ENCODE assay signal across 31 cellular contexts in the genomic region with DNA sequence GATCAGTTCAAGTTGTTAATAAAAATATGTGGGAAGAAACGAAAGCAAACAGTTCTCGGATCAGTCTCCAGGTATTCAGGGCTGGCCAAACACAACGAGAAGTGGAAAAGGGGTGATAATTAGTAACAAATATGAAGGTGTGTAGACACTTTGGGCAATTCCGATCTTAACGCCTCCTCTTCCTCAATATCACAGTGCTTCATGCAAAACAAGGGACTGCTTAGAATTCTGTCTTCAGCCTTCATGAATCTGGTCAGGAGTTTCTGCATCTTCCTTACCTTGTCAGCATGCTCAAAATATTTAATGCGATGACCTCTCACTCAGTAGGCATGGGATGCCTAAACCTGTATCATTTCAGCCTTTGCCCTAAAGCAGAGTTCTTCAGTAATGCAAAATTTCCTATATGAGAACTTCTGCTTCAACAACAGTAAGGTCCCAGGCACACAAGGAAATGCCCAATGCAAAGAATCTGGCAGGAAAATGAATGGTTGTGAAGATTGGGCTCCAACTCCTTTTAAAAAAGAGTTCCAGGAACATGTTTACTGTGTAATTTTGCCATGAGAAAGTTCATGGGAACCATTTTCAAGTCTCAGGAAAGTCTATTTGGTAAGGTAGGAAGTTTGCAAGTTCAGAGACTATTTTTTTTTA. TPM values are rescaled to one million over a fixed set of nuclear protein-coding genes. Genes with fewer than 3 reads are reported as not detected.
"Had no signal": no experiment of that assay in that cellular context is flagged by ENCODE, and none has a peak within 500 bp of the region (broad histone marks: within the 10 kb centered on the region; RNA-seq: fewer than 3 reads in every experiment).

No MANE protein-coding gene starts in this region.

- H3K4me3 ChIP-seq: left lung, lower lobe of right lung, ovary, sigmoid colon, upper lobe of left lung, vagina had no signal

- H3K9me3 Mint-ChIP-seq: natural killer cell treated with Interleukin-12 subunit alpha and Interleukin-12 subunit beta and Interleukin-15 and Interleukin-18, amount 100 ng/mL, for 72 hours; stimulated activated effector memory CD8-positive, alpha-beta T cell treated with anti-CD3 and anti-CD28 coated beads, Interleukin-12 subunit alpha, Interleukin-12 subunit beta, amount 100 ng/mL, for 72 hours; stimulated activated naive CD8-positive, alpha-beta T cell treated with anti-CD3 and anti-CD28 coated beads, Interleukin-15, amount 100 ng/mL, for 72 hours had no signal

- H3K36me3 Mint-ChIP-seq: stimulated activated effector memory CD8-positive, alpha-beta T cell treated with anti-CD3 and anti-CD28 coated beads, Interleukin-12 subunit alpha, Interleukin-12 subunit beta, amount 100 ng/mL, for 72 hours had no signal

- H3K36me3 ChIP-seq: left lung, lower lobe of right lung, ovary, sigmoid colon, spleen, tibial nerve, upper lobe of left lung, vagina had no signal

- H3K27ac ChIP-seq: left lung, lower lobe of right lung, ovary, sigmoid colon, spleen, tibial nerve, upper lobe of left lung, vagina had no signal

- DNase-seq: hypothalamus; kidney glomerular epithelial cell; left cardiac atrium; left lung; lower lobe of right lung; mammary epithelial cell; mesenchymal stem cell; naive B cell; ovary; right cardiac atrium; sigmoid colon; small intestine; spleen; stimulated activated CD4-positive, alpha-beta T cell treated with anti-CD3 and anti-CD28 coated beads, Interleukin-4, amount 100 ng/mL, for 24 hours; stimulated activated naive CD4-positive, alpha-beta T cell treated with Interleukin-2 at 50 U/mL for 16 hours; stimulated activated naive CD8-positive, alpha-beta T cell treated with anti-CD3 and anti-CD28 coated beads, Interleukin-15, amount 100 ng/mL, for 72 hours; substantia nigra; upper lobe of left lung had no signal

- H3K4me3 Mint-ChIP-seq: natural killer cell treated with Interleukin-12 subunit alpha and Interleukin-12 subunit beta and Interleukin-15 and Interleukin-18, amount 100 ng/mL, for 72 hours had no signal

- H3K9me3 ChIP-seq: left lung, lower lobe of right lung, ovary, sigmoid colon, spleen, tibial nerve, upper lobe of left lung, vagina had no signal

- H3K27ac Mint-ChIP-seq: natural killer cell treated with Interleukin-12 subunit alpha and Interleukin-12 subunit beta and Interleukin-15 and Interleukin-18, amount 100 ng/mL, for 72 hours; progenitor cell of endocrine pancreas; stimulated activated effector memory CD8-positive, alpha-beta T cell treated with anti-CD3 and anti-CD28 coated beads, Interleukin-12 subunit alpha, Interleukin-12 subunit beta, amount 100 ng/mL, for 72 hours; stimulated activated naive CD8-positive, alpha-beta T cell treated with anti-CD3 and anti-CD28 coated beads, Interleukin-15, amount 100 ng/mL, for 72 hours had no signal

RNA-seq across cellular contexts. Expression of a gene that starts 23.4 kb away (rescaled TPM):
- total RNA-seq: left cardiac atrium; left lung; liver; lower lobe of right lung; mammary epithelial cell; natural killer cell treated with Interleukin-12 subunit alpha and Interleukin-12 subunit beta and Interleukin-15 and Interleukin-18, amount 100 ng/mL, for 72 hours; omental fat pad; ovary; progenitor cell of endocrine pancreas; pulmonary artery endothelial cell; renal cortical epithelial cell; right cardiac atrium; sigmoid colon; spleen; tibial nerve; upper lobe of left lung; urinary bladder; vagina had no signal
- polyA plus RNA-seq: keratinocyte, liver, mammary epithelial cell, ovary, right cardiac atrium, sigmoid colon, small intestine, spleen, urinary bladder had no signal

RNA-seq across cellular contexts. Expression of a gene that starts 35.8 kb away (rescaled TPM):
- total RNA-seq: left cardiac atrium; left lung; liver; lower lobe of right lung; mammary epithelial cell; natural killer cell treated with Interleukin-12 subunit alpha and Interleukin-12 subunit beta and Interleukin-15 and Interleukin-18, amount 100 ng/mL, for 72 hours; omental fat pad; ovary; progenitor cell of endocrine pancreas; pulmonary artery endothelial cell; renal cortical epithelial cell; right cardiac atrium; sigmoid colon; spleen; temporal lobe; tibial nerve; upper lobe of left lung; urinary bladder; vagina had no signal
- polyA plus RNA-seq: keratinocyte, liver, mammary epithelial cell, neural cell, ovary, right cardiac atrium, sigmoid colon, small intestine, spleen, urinary bladder had no signal
